Comparison of ENCODE assay signal across 8 cellular contexts in genomic region chr5:28831042-28831441, GRCh38.
"Had no signal": no experiment of that assay in that cellular context is flagged by ENCODE, and none has a peak within 500 bp of the region (broad histone marks: within the 10 kb centered on the region; RNA-seq: fewer than 3 reads in every experiment).

No MANE protein-coding gene starts in this region.

- H3K4me1 ChIP-seq: HAP-1 had no signal

- H3K4me3 Mint-ChIP-seq: HFFc6, IgD-negative memory B cell had no signal

- DNase-seq: GOT3, H7, HFFc6, KG1 had no signal

- H3K27ac ChIP-seq: HL-60 had no signal

- H3K4me1 Mint-ChIP-seq: IgD-negative memory B cell had no signal

- H3K27me3 Mint-ChIP-seq: IgD-negative memory B cell had no signal

- H3K36me3 ChIP-seq: HAP-1 had no signal

- H3K4me3 ChIP-seq: HAP-1 had no signal

- H3K27ac Mint-ChIP-seq: HFFc6, IgD-negative memory B cell had no signal

- ATAC-seq: HCT116 had no signal

- H3K9me3 ChIP-seq: HAP-1 had no signal
